ENCODE assay signal across 19 cellular contexts in the genomic region with DNA sequence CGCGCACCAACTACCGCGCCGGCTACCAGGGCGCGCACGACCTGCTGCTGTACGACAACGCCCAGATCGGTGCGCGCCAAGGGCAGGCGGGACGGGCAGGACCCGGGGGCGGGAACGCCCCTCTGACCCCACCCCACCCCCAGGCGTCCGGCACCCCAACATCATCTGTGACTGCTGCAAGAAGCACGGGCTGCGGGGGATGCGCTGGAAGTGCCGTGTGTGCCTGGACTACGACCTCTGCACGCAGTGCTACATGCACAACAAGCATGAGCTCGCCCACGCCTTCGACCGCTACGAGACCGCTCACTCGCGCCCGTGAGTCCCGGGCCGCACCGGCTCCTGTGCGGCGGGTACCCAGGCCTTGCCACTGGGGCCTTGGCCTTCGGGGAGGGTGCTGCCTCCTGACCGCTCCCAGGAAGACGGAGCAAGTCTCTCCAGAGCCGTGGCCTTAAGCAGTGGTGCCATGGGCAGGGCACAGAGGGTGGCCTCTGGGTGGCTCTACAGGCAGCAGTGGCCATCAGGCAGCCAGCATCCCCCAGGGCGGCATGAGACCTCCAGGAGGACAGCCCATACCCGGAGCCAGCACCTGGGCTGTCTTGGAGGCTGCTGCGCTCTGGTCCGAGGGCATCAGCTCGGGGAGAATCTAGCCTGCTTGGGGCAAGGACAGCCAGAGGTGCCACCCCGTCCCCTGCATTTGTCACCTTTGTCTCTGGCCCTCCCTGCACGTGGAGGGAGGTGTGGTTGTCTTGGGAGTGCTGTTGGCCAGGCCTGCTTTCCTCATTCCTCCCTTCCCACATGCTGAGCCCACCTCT. TPM values are rescaled to one million over a fixed set of nuclear protein-coding genes. Genes with fewer than 3 reads are reported as not detected.
"Had no signal": no experiment of that assay in that cellular context is flagged by ENCODE, and none has a peak within 500 bp of the region (broad histone marks: within the 10 kb centered on the region; RNA-seq: fewer than 3 reads in every experiment).

No MANE protein-coding gene starts in this region.

- H3K27ac Mint-ChIP-seq: activated CD8-positive, alpha-beta memory T cell treated with anti-CD3 and anti-CD28 coated beads, Interleukin-2, amount 10 ng/mL, durations not matched to agents 7 days and 5 days; activated naive CD4-positive, alpha-beta T cell treated with anti-CD3 and anti-CD28 coated beads for 36 hours; activated T-helper 2 cell treated with anti-CD3 and anti-CD28 coated beads, Interferon-gamma antibody, Interleukin-2, Interleukin-4, amounts not matched to agents 10 μg/mL and 5 μg/mL and 100 μg/mL, durations not matched to agents 14 hours and 24 hours and 36 hours; endodermal cell; memory B cell had no signal

- H3K4me3 ChIP-seq: colonic mucosa, stomach had no signal

- H3K9me3 Mint-ChIP-seq: activated naive CD4-positive, alpha-beta T cell treated with anti-CD3 and anti-CD28 coated beads for 36 hours; activated T-helper 2 cell treated with anti-CD3 and anti-CD28 coated beads, Interferon-gamma antibody, Interleukin-2, Interleukin-4, amounts not matched to agents 10 μg/mL and 5 μg/mL and 100 μg/mL, durations not matched to agents 14 hours and 24 hours and 36 hours; brain; central memory CD8-positive, alpha-beta T cell; endodermal cell; memory B cell; naive thymus-derived CD4-positive, alpha-beta T cell had no signal

- ATAC-seq: activated CD8-positive, alpha-beta memory T cell treated with anti-CD3 and anti-CD28 coated beads, Interleukin-2, amount 10 ng/mL, durations not matched to agents 7 days and 5 days; foreskin keratinocyte; left lobe of liver; naive thymus-derived CD4-positive, alpha-beta T cell had no signal

- H3K4me3 Mint-ChIP-seq: activated CD8-positive, alpha-beta memory T cell treated with anti-CD3 and anti-CD28 coated beads, Interleukin-2, amount 10 ng/mL, durations not matched to agents 7 days and 5 days; activated naive CD4-positive, alpha-beta T cell treated with anti-CD3 and anti-CD28 coated beads for 36 hours; brain; central memory CD8-positive, alpha-beta T cell; endodermal cell; memory B cell; naive thymus-derived CD4-positive, alpha-beta T cell had no signal

- H2AFZ ChIP-seq: parathyroid adenoma had no signal

- DNase-seq: activated CD4-positive, alpha-beta T cell treated with anti-CD3 and anti-CD28 coated beads, Interleukin-2, amount 50 U/mL, for 48 hours; activated naive CD4-positive, alpha-beta T cell treated with anti-CD3 and anti-CD28 coated beads for 36 hours; colonic mucosa; endodermal cell; foreskin keratinocyte; glutamatergic neuron; stimulated activated CD4-positive, alpha-beta T cell treated with anti-CD3 and anti-CD28 coated beads, Interleukin-2, amount 100 ng/mL, for 24 hours; stomach; trophoblast cell had no signal

- H3K27ac ChIP-seq: colonic mucosa, epithelial cell of prostate, foreskin keratinocyte, parathyroid adenoma had no signal

- H3K27me3 Mint-ChIP-seq: activated CD8-positive, alpha-beta memory T cell treated with anti-CD3 and anti-CD28 coated beads, Interleukin-2, amount 10 ng/mL, durations not matched to agents 7 days and 5 days; central memory CD8-positive, alpha-beta T cell; memory B cell; naive thymus-derived CD4-positive, alpha-beta T cell had no signal

- H3K36me3 Mint-ChIP-seq: activated CD8-positive, alpha-beta memory T cell treated with anti-CD3 and anti-CD28 coated beads, Interleukin-2, amount 10 ng/mL, durations not matched to agents 7 days and 5 days; brain; naive thymus-derived CD4-positive, alpha-beta T cell had no signal

- H3K4me1 ChIP-seq: foreskin keratinocyte, parathyroid adenoma had no signal

- H3K27me3 ChIP-seq: colonic mucosa, foreskin keratinocyte had no signal

- H3K9me3 ChIP-seq: colonic mucosa, stomach had no signal

- H3K9ac ChIP-seq: parathyroid adenoma had no signal

- H3K4me1 Mint-ChIP-seq: activated CD8-positive, alpha-beta memory T cell treated with anti-CD3 and anti-CD28 coated beads, Interleukin-2, amount 10 ng/mL, durations not matched to agents 7 days and 5 days; central memory CD8-positive, alpha-beta T cell; endodermal cell had no signal

- H3K36me3 ChIP-seq: colonic mucosa had no signal

RNA-seq across cellular contexts. Expression of a gene that starts 8.1 kb away (rescaled TPM):
- polyA plus RNA-seq: keratinocyte; naive thymus-derived CD4-positive, alpha-beta T cell had no signal
